In genomic region chr12:11968516-11968915, GRCh38 we compare ENCODE assay signal across 23 cellular contexts.
"Had no signal": no experiment of that assay in that cellular context is flagged by ENCODE, and none has a peak within 500 bp of the region (broad histone marks: within the 10 kb centered on the region; RNA-seq: fewer than 3 reads in every experiment).

No MANE protein-coding gene starts in this region.

- H3K4me1 ChIP-seq: esophagus muscularis mucosa, foreskin keratinocyte, left lung, parathyroid adenoma, right lobe of liver, tibial nerve, uterus had no signal

- ATAC-seq: foreskin keratinocyte; heart right ventricle; left cardiac atrium; left lung; naive thymus-derived CD4-positive, alpha-beta T cell; right lobe of liver; stimulated activated naive B cell treated with anti-CD40 and anti-IgM and Interleukin-4, amounts not matched to agents 10 μg/mL and 1 μg/mL and 100 μg/mL, for 72 hours had no signal

- H3K27me3 ChIP-seq: dorsolateral prefrontal cortex, esophagus muscularis mucosa, heart right ventricle, left lung, right lobe of liver, tibial nerve, upper lobe of left lung, uterus had no signal

- H3K4me3 ChIP-seq: dorsolateral prefrontal cortex, esophagus muscularis mucosa, heart right ventricle, left lung, neural progenitor cell, right lobe of liver, thoracic aorta, tibial nerve, upper lobe of left lung, uterus had no signal

- H3K36me3 ChIP-seq: esophagus muscularis mucosa, heart right ventricle, left lung, neural progenitor cell, right lobe of liver, thoracic aorta, tibial nerve, upper lobe of left lung, uterus had no signal

- H3K4me2 ChIP-seq: neural progenitor cell had no signal

- H3K79me2 ChIP-seq: parathyroid adenoma had no signal

- H3K9ac ChIP-seq: neural progenitor cell, parathyroid adenoma had no signal

- H3K27ac ChIP-seq: esophagus muscularis mucosa, foreskin keratinocyte, heart right ventricle, neural progenitor cell, parathyroid adenoma, right lobe of liver, thoracic aorta, tibial nerve, uterus had no signal

- H2AFZ ChIP-seq: neural progenitor cell, parathyroid adenoma had no signal

- FAIRE-seq: islet of Langerhans, small intestine had no signal

- DNase-seq: dorsolateral prefrontal cortex; effector CD4-positive, alpha-beta T cell; foreskin keratinocyte; glutamatergic neuron; heart right ventricle; hippocampal formation; left cardiac atrium; left lung; mesenchymal stem cell; naive thymus-derived CD4-positive, alpha-beta T cell; right lobe of liver; small intestine; stimulated activated CD4-positive, alpha-beta T cell treated with anti-CD3 and anti-CD28 coated beads, Interleukin-15, amount 100 ng/mL, for 24 hours; stimulated activated CD4-positive, alpha-beta T cell treated with anti-CD3 and anti-CD28 coated beads, Interleukin-2, amount 100 ng/mL, for 48 hours; stimulated activated naive B cell treated with anti-CD40 and anti-IgM and Interleukin-4, amounts not matched to agents 10 μg/mL and 1 μg/mL and 100 μg/mL, for 72 hours; upper lobe of left lung had no signal

- H3K9me3 ChIP-seq: esophagus muscularis mucosa, heart right ventricle, left lung, right lobe of liver, thoracic aorta, tibial nerve, upper lobe of left lung, uterus had no signal
